ENCODE assay signal across 14 cellular contexts in genomic region chr12:109140560-109140959, GRCh38. TPM values are rescaled to one million over a fixed set of nuclear protein-coding genes. Genes with fewer than 3 reads are reported as not detected.
A peak's percentile ranks its signal among the peaks of the same experiment; 100 is the strongest.
DNase-seq lines count a peak whose midpoint lies in the region; ATAC-seq, FAIRE-seq and TF ChIP-seq lines count a peak whose summit lies in the region.
"Had no signal": no experiment of that assay in that cellular context is flagged by ENCODE, and none has a peak within 500 bp of the region (broad histone marks: within the 10 kb centered on the region; RNA-seq: fewer than 3 reads in every experiment).

No MANE protein-coding gene starts in this region.

- no peak overlapping the region for H3K4me3 Mint-ChIP-seq in activated CD4-positive, alpha-beta T cell treated with anti-CD3 and anti-CD28 coated beads for 36 hours
- H3K4me3 Mint-ChIP-seq: CD4-positive, CD25-positive, alpha-beta regulatory T cell; GM23338 had no signal

- H3K4me1 ChIP-seq in right atrium auricular region (peaks cover 0 to 44% of the 10 kb centered on the region in 2 donors), left ventricle myocardium inferior (peaks cover 97% of the 10 kb centered on the region), pancreas (peaks cover 12 to 31% (median 30%) of the 10 kb centered on the region in 3 donors), gastrocnemius medialis (peaks cover 94 to 98% of the 10 kb centered on the region in 2 donors)
- H3K4me1 ChIP-seq: BLaER1 treated with 17β-estradiol and CSF1 and Interleukin-3, amounts not matched to agents 10 nM and 100 nM had no signal

- H3K9me3 ChIP-seq in right atrium auricular region (no peaks in the 10 kb centered on the region), left ventricle myocardium inferior (replicated peaks) (peaks cover 8% of the 10 kb centered on the region), pancreas (no peaks in the 10 kb centered on the region), gastrocnemius medialis (no peaks in the 10 kb centered on the region)

- H3K4me3 ChIP-seq in right atrium auricular region (no peak overlapping the region), left ventricle myocardium inferior (no peak overlapping the region), pancreas (no peak overlapping the region), gastrocnemius medialis (no peak overlapping the region)
- H3K4me3 ChIP-seq: BLaER1 treated with 17β-estradiol and CSF1 and Interleukin-3, amounts not matched to agents 10 nM and 100 nM; GM23338 had no signal

- POLR2A ChIA-PET in activated CD4-positive, alpha-beta T cell treated with anti-CD3 and anti-CD28 coated beads for 36 hours (lab: Charles Lee), result no interaction called here

- H3K4me1 Mint-ChIP-seq in activated CD4-positive, alpha-beta T cell treated with anti-CD3 and anti-CD28 coated beads for 36 hours, result peaks cover 7% of the 10 kb centered on the region
- H3K4me1 Mint-ChIP-seq: GM23338 had no signal

- in situ Hi-C loops in gastrocnemius medialis (cut with MboI; ENCODE audit: low sequenced_read_pairs in 4 of 4), result no loop called here

- CTCF ChIA-PET in activated CD4-positive, alpha-beta T cell treated with anti-CD3 and anti-CD28 coated beads for 36 hours (lab: Charles Lee), result interaction anchor here (1.6 kb wide), 1 partner anchor 28 kb away, joined by 5 read pairs; no protein-coding TSS in a partner anchor

- 40 to 50% methylated on average over 4 of the region's 4 CpGs for WGBS in pancreas, 2 donors

- H3K9me3 Mint-ChIP-seq in activated CD4-positive, alpha-beta T cell treated with anti-CD3 and anti-CD28 coated beads for 36 hours (ENCODE audit: low read depth), result no peaks in the 10 kb centered on the region

- H3K27me3 ChIP-seq in right atrium auricular region, result no peaks in the 10 kb centered on the region
- H3K27me3 ChIP-seq in left ventricle myocardium inferior (ENCODE audit: low read depth), result no peaks in the 10 kb centered on the region
- H3K27me3 ChIP-seq in pancreas, result no peaks in the 10 kb centered on the region
- H3K27me3 ChIP-seq in gastrocnemius medialis, result no peaks in the 10 kb centered on the region
- H3K27me3 ChIP-seq: BLaER1 treated with 17β-estradiol and CSF1 and Interleukin-3, amounts not matched to agents 10 nM and 100 nM had no signal

- no peak for DNase-seq in Right ventricle myocardium inferior (ENCODE audit: missing footprints)
- DNase-seq in right atrium auricular region (ENCODE audit: low spot score), result no peak
- no peak for DNase-seq in left ventricle myocardium inferior
- peak in 2 of 6 donors; percentile 47 to 72 for DNase-seq in pancreas
- peak in 1 of 2 donors; percentile 9 for DNase-seq in gastrocnemius medialis
- no peak for DNase-seq in activated T-cell treated with anti-CD3 and anti-CD28 coated beads for 4 hours
- DNase-seq in NK-92 treated with Interleukin-12 subunit alpha and Interleukin-12 subunit beta, amount 100 ng/mL, for 24 hours (lab: John Stamatoyannopoulos, UW), result no peak
- DNase-seq in activated CD4-positive, alpha-beta T cell treated with anti-CD3 and anti-CD28 coated beads for 36 hours, result no peak
- DNase-seq: 8988T; ACHN; CD4-positive, CD25-positive, alpha-beta regulatory T cell; H7 had no signal

- TF ChIP-seq CTCF in right atrium auricular region (IDR thresholded peaks at IDR 0.05) (no peak), left ventricle myocardium inferior (IDR thresholded peaks at IDR 0.05; ENCODE audit: borderline replicate concordance) (no peak), pancreas (IDR thresholded peaks at IDR 0.05) (no peak), gastrocnemius medialis (IDR thresholded peaks at IDR 0.05 in 4 of 5, conservative IDR thresholded peaks at IDR 0.05 in 1 of 5) (no peak)

- FAIRE-seq in pancreas (lab: Jason Lieb, UNC), result no peak

- H3K27me3 Mint-ChIP-seq in activated CD4-positive, alpha-beta T cell treated with anti-CD3 and anti-CD28 coated beads for 36 hours, result no peaks in the 10 kb centered on the region

- no peaks in the 10 kb centered on the region for H3K36me3 Mint-ChIP-seq in activated CD4-positive, alpha-beta T cell treated with anti-CD3 and anti-CD28 coated beads for 36 hours (ENCODE audit: low read depth)
- H3K36me3 Mint-ChIP-seq: CD4-positive, CD25-positive, alpha-beta regulatory T cell had no signal

- intact Hi-C loops in Right ventricle myocardium inferior (cut with DNase I) (no loop called here), left ventricle myocardium inferior (cut with micrococcal nuclease) (no loop called here), pancreas (cut with DNase I) (no loop called here), gastrocnemius medialis (cut with DNase I; ENCODE audit: low total_unique reads) (no loop called here)
- intact Hi-C loops in activated CD4-positive, alpha-beta T cell treated with anti-CD3 and anti-CD28 coated beads for 36 hours (cut with DNase I, micrococcal nuclease), result no loop called here

- no peak overlapping the region for H3K27ac Mint-ChIP-seq in activated CD4-positive, alpha-beta T cell treated with anti-CD3 and anti-CD28 coated beads for 36 hours
- H3K27ac Mint-ChIP-seq: CD4-positive, CD25-positive, alpha-beta regulatory T cell; GM23338 had no signal

- H3K27ac ChIP-seq in right atrium auricular region (no peak overlapping the region), left ventricle myocardium inferior (replicated peaks) (peak overlapping the region; percentile 68), pancreas (peak overlapping the region in 1 of 4 donors; percentile 54), gastrocnemius medialis (peak overlapping the region; percentile 93 to 99 (median 97))
- H3K27ac ChIP-seq: BLaER1 treated with 17β-estradiol and CSF1 and Interleukin-3, amounts not matched to agents 10 nM and 100 nM had no signal

- H3K36me3 ChIP-seq in right atrium auricular region (peaks cover 22% of the 10 kb centered on the region), left ventricle myocardium inferior (peaks cover 30% of the 10 kb centered on the region), pancreas (no peaks in the 10 kb centered on the region), gastrocnemius medialis (peaks cover 0 to 50% of the 10 kb centered on the region in 2 donors)
- H3K36me3 ChIP-seq: BLaER1 treated with 17β-estradiol and CSF1 and Interleukin-3, amounts not matched to agents 10 nM and 100 nM had no signal

- ATAC-seq in Right ventricle myocardium inferior, result peak; percentile 31
- ATAC-seq in pancreas, result peak; percentile 36 to 85 (median 73)
- no peak for ATAC-seq in gastrocnemius medialis
- ATAC-seq in activated CD4-positive, alpha-beta T cell treated with anti-CD3 and anti-CD28 coated beads for 36 hours, result no peak
- ATAC-seq: GM23338 had no signal

- TF ChIP-seq POLR2A in gastrocnemius medialis (IDR thresholded peaks at IDR 0.05), result no peak

RNA-seq across cellular contexts. Expression of gene ACACB, which starts 24.2 kb away (rescaled TPM):
- 150 TPM for total RNA-seq in Right ventricle myocardium inferior
- 100 to 1,000 TPM in 1 of 2 donors, 10 to 100 TPM in 1; 76.8 to 104 TPM for total RNA-seq in right atrium auricular region
- total RNA-seq in left ventricle myocardium inferior, result 123 TPM
- total RNA-seq in pancreas, result 10 to 100 TPM; 23.4 to 42.1 (median 31.6) TPM
- 10 to 100 TPM; 23.7 to 58.9 TPM for polyA plus RNA-seq in pancreas
- 1,000 to 10,000 TPM in 1 of 4 donors, 100 to 1,000 TPM in 3; 595 to 1,103 (median 698) TPM for total RNA-seq in gastrocnemius medialis
- total RNA-seq in activated CD4-positive, alpha-beta T cell treated with anti-CD3 and anti-CD28 coated beads for 36 hours, result 10 to 100 TPM; 11.5 to 13.3 TPM

RNA-seq across cellular contexts. Expression of gene UNG, which starts 43.2 kb away (rescaled TPM):
- total RNA-seq in Right ventricle myocardium inferior (26.9 TPM), right atrium auricular region (10 to 100 TPM; 10.2 to 12.1 TPM), left ventricle myocardium inferior (24.6 TPM), pancreas (10 to 100 TPM in 2 of 6 donors, 1 to 10 TPM in 4; 5.1 to 15.8 (median 8.3) TPM), gastrocnemius medialis (10 to 100 TPM; 38.7 to 45.3 (median 42.3) TPM)
- polyA plus RNA-seq in pancreas, result 1 to 10 TPM; 7.1 to 9.5 TPM
- 10 to 100 TPM; 69.9 TPM for total RNA-seq in activated CD4-positive, alpha-beta T cell treated with anti-CD3 and anti-CD28 coated beads for 36 hours

RNA-seq across cellular contexts. Expression of gene ALKBH2, which starts 47.3 kb away (rescaled TPM):
- total RNA-seq in Right ventricle myocardium inferior, result 7.7 TPM
- total RNA-seq in right atrium auricular region, result 1 to 10 TPM; 3.9 to 8.5 TPM
- 6.5 TPM for total RNA-seq in left ventricle myocardium inferior
- total RNA-seq in pancreas, result 10 to 100 TPM in 2 of 6 donors, 1 to 10 TPM in 4; 4.3 to 12.2 (median 6.5) TPM
- polyA plus RNA-seq in pancreas, result 10 to 100 TPM; 19.8 to 22.9 TPM
- 10 to 100 TPM in 3 of 4 donors, 1 to 10 TPM in 1; 8.7 to 22.5 (median 18.2) TPM for total RNA-seq in gastrocnemius medialis
- total RNA-seq in activated CD4-positive, alpha-beta T cell treated with anti-CD3 and anti-CD28 coated beads for 36 hours, result 10 to 100 TPM; 32.1 to 33.3 TPM

Comparison
In these comparisons a context has a peak if more than half of its experiments do, and no peak if none do; other contexts are left out.
1. H3K27ac ChIP-seq: peak in left ventricle myocardium inferior (single experiment) and gastrocnemius medialis (4 of 4); none in right atrium auricular region (0 of 2).
2. ATAC-seq: peak in Right ventricle myocardium inferior (single experiment) and pancreas (4 of 4); none in gastrocnemius medialis (0 of 2) and activated CD4-positive, alpha-beta T cell treated with anti-CD3 and anti-CD28 coated beads for 36 hours (single experiment).